1 cellular context compared by ENCODE assay signal in the genomic region with DNA sequence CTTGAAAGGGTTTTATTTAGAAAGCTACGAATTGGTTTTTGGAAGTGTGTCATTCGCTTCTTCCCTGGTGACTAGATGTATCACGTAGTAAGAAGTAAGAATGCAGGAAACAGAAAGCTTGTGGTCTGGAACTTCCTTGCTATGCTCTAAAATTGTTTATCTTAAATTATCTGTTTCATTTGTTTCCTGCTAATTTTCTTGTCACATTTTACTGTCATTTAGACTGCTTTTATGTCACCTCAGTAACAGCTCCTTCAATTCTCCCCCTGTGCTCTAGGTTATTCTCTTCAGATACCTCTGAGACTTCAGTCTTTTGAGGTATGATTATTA.
TF ChIP-seq lines count a peak whose summit lies in the region.

No MANE protein-coding gene starts in this region.

TF ChIP-seq in K562, 482 proteins besides CTCF, POLR2A, EP300 and RAD21:
- no peak for TF ChIP-seq ZNF274 (IDR thresholded peaks at IDR 0.05; ENCODE audit: borderline replicate concordance, low read depth, low read length)
